Comparison of ENCODE assay signal across 13 cellular contexts in genomic region chr1:165633624-165634023, GRCh38. TPM values are rescaled to one million over a fixed set of nuclear protein-coding genes. Genes with fewer than 3 reads are reported as not detected.
DNase-seq lines count a peak whose midpoint lies in the region; ATAC-seq and TF ChIP-seq lines count a peak whose summit lies in the region.
"Had no signal": no experiment of that assay in that cellular context is flagged by ENCODE, and none has a peak within 500 bp of the region (broad histone marks: within the 10 kb centered on the region; RNA-seq: fewer than 3 reads in every experiment).

No MANE protein-coding gene starts in this region.

- H3K36me3 Mint-ChIP-seq in natural killer cell (no peaks in the 10 kb centered on the region), type B pancreatic cell (no peaks in the 10 kb centered on the region)
- H3K36me3 Mint-ChIP-seq in natural killer cell treated with Interleukin-12 subunit alpha and Interleukin-12 subunit beta and Interleukin-15 and Interleukin-18, amount 100 ng/mL, for 72 hours, result no peaks in the 10 kb centered on the region
- peaks cover 0 to 20% (median 5%) of the 10 kb centered on the region in 3 donors for H3K36me3 Mint-ChIP-seq in naive thymus-derived CD8-positive, alpha-beta T cell

- H3K27me3 Mint-ChIP-seq in natural killer cell (ENCODE audit: low read depth in 2 of 2) (no peaks in the 10 kb centered on the region), type B pancreatic cell (no peaks in the 10 kb centered on the region)
- H3K27me3 Mint-ChIP-seq in natural killer cell treated with Interleukin-12 subunit alpha and Interleukin-12 subunit beta and Interleukin-15 and Interleukin-18, amount 100 ng/mL, for 72 hours, result peaks cover 0 to 6% of the 10 kb centered on the region in 2 donors
- no peaks in the 10 kb centered on the region for H3K27me3 Mint-ChIP-seq in naive thymus-derived CD8-positive, alpha-beta T cell

- H3K4me3 ChIP-seq in right cardiac atrium (ENCODE audit: low read length), result peak overlapping the region; percentile 92

- H3K27me3 ChIP-seq in right cardiac atrium (ENCODE audit: control insufficient read depth, insufficient read depth), result no peaks in the 10 kb centered on the region
- H3K27me3 ChIP-seq: tibial artery had no signal

- peaks cover 9% of the 10 kb centered on the region for H3K4me1 ChIP-seq in right cardiac atrium (ENCODE audit: control insufficient read depth, insufficient read depth, low read length)

- ATAC-seq in natural killer cell (no peak), right cardiac atrium (no peak), GM19395 (IDR thresholded peaks at IDR 0.05; ENCODE audit: unreplicated experiment) (no peak)
- ATAC-seq in natural killer cell treated with Interleukin-12 subunit alpha and Interleukin-12 subunit beta and Interleukin-15 and Interleukin-18, amount 100 ng/mL, for 72 hours, result no peak
- ATAC-seq in naive thymus-derived CD8-positive, alpha-beta T cell, result no peak

- no peaks in the 10 kb centered on the region for H3K9me3 ChIP-seq in right cardiac atrium (ENCODE audit: control insufficient read depth, low read length)
- H3K9me3 ChIP-seq: tibial artery had no signal

- H3K4me1 Mint-ChIP-seq in natural killer cell (peaks cover 0 to 19% of the 10 kb centered on the region in 2 donors), type B pancreatic cell (ENCODE audit: unreplicated experiment) (peaks cover 36% of the 10 kb centered on the region)
- peaks cover 14 to 23% of the 10 kb centered on the region in 2 donors for H3K4me1 Mint-ChIP-seq in natural killer cell treated with Interleukin-12 subunit alpha and Interleukin-12 subunit beta and Interleukin-15 and Interleukin-18, amount 100 ng/mL, for 72 hours (ENCODE audit: low read depth in 2 of 2)
- peaks cover 8 to 32% (median 24%) of the 10 kb centered on the region in 4 donors for H3K4me1 Mint-ChIP-seq in naive thymus-derived CD8-positive, alpha-beta T cell

- no peak overlapping the region for H3K27ac ChIP-seq in RWPE1
- peak overlapping the region; percentile 75 for H3K27ac ChIP-seq in right cardiac atrium (ENCODE audit: low read length)

- intact Hi-C loops in natural killer cell (cut with micrococcal nuclease) (no loop called here), right cardiac atrium (cut with DNase I) (no loop called here)

- 40% methylated on average over 3 of the region's 3 CpGs for WGBS in right cardiac atrium

- H3K27ac Mint-ChIP-seq in natural killer cell, result no peak overlapping the region
- H3K27ac Mint-ChIP-seq in natural killer cell treated with Interleukin-12 subunit alpha and Interleukin-12 subunit beta and Interleukin-15 and Interleukin-18, amount 100 ng/mL, for 72 hours, result peak overlapping the region in 1 of 2 donors; percentile 10
- H3K27ac Mint-ChIP-seq in type B pancreatic cell, result peak overlapping the region; percentile 28
- no peak overlapping the region for H3K27ac Mint-ChIP-seq in naive thymus-derived CD8-positive, alpha-beta T cell

- H3K4me3 Mint-ChIP-seq in natural killer cell (peak overlapping the region; percentile 35), type B pancreatic cell (peak overlapping the region; percentile 72)
- H3K4me3 Mint-ChIP-seq in natural killer cell treated with Interleukin-12 subunit alpha and Interleukin-12 subunit beta and Interleukin-15 and Interleukin-18, amount 100 ng/mL, for 72 hours, result no peak overlapping the region
- H3K4me3 Mint-ChIP-seq in naive thymus-derived CD8-positive, alpha-beta T cell, result peak overlapping the region in 2 of 10 donors; percentile 11 to 15

- no peak for TF ChIP-seq CTCF in natural killer cell (IDR thresholded peaks at IDR 0.05)
- TF ChIP-seq CTCF in RWPE1 (conservative IDR thresholded peaks at IDR 0.05; ENCODE audit: low read depth), result no peak
- TF ChIP-seq CTCF in type B pancreatic cell (conservative IDR thresholded peaks at IDR 0.05), result no peak

- H3K9me3 Mint-ChIP-seq in natural killer cell (no peaks in the 10 kb centered on the region), type B pancreatic cell (no peaks in the 10 kb centered on the region)
- H3K9me3 Mint-ChIP-seq in natural killer cell treated with Interleukin-12 subunit alpha and Interleukin-12 subunit beta and Interleukin-15 and Interleukin-18, amount 100 ng/mL, for 72 hours, result no peaks in the 10 kb centered on the region
- H3K9me3 Mint-ChIP-seq in naive thymus-derived CD8-positive, alpha-beta T cell, result no peaks in the 10 kb centered on the region

- POLR2A ChIA-PET in RWPE1 (lab: Yijun Ruan, JAX; ENCODE audit: low non-redundant PET), result interaction anchor here (0.7 kb wide), 1 partner anchor 269 kb away, joined by 3 read pairs; no protein-coding TSS in a partner anchor
- POLR2A ChIA-PET in naive thymus-derived CD8-positive, alpha-beta T cell (lab: Charles Lee), result no interaction called here

- DNase-seq in natural killer cell (no peak), RWPE1 (ENCODE audit: low spot score) (peak; percentile 8), right cardiac atrium (no peak), type B pancreatic cell (ENCODE audit: extremely low spot score, unreplicated experiment) (no peak), HuH-7.5 (ENCODE audit: low spot score) (no peak)
- DNase-seq in natural killer cell treated with Interleukin-12 subunit alpha and Interleukin-12 subunit beta and Interleukin-15 and Interleukin-18, amount 100 ng/mL, for 72 hours (ENCODE audit: low spot score), result no peak
- DNase-seq in naive thymus-derived CD8-positive, alpha-beta T cell, result no peak
- DNase-seq: activated gamma-delta T cell treated with Interleukin-2 at 50 U/mL for 16 hours; NCI-H510A treated with DMSO at 0.1 percent for 48 hours; stimulated activated CD4-positive, alpha-beta T cell treated with anti-CD3 and anti-CD28 coated beads, Interleukin-2, amount 100 ng/mL, for 24 hours; T-helper 9 cell; tibial artery had no signal

- CTCF ChIA-PET in RWPE1 (lab: Yijun Ruan, JAX), result interaction anchor here (0.6 to 0.7 kb wide), 4 partner anchors 8 to 1625 kb away, joined by 3 to 6 read pairs (median 4); no protein-coding TSS in a partner anchor

RNA-seq across cellular contexts. Expression of gene MGST3, which starts 2.6 kb away (rescaled TPM):
- 10 to 100 TPM; 27.2 to 34.3 (median 29.0) TPM for total RNA-seq in natural killer cell
- total RNA-seq in natural killer cell treated with Interleukin-12 subunit alpha and Interleukin-12 subunit beta and Interleukin-15 and Interleukin-18, amount 100 ng/mL, for 72 hours, result 10 to 100 TPM; 19.5 to 29.5 TPM
- 100 to 1,000 TPM; 444 to 541 (median 465) TPM for total RNA-seq in right cardiac atrium
- polyA plus RNA-seq in right cardiac atrium, result 805 TPM
- total RNA-seq in type B pancreatic cell (ENCODE audit: low replicate concordance), result 133 and 206 TPM in 2 replicates
- total RNA-seq in naive thymus-derived CD8-positive, alpha-beta T cell, result 10 to 100 TPM; 64.6 to 66.6 TPM
- 100 to 1,000 TPM in 2 of 3 donors, 10 to 100 TPM in 1; 95.3 to 160 (median 116) TPM for polyA plus RNA-seq in naive thymus-derived CD8-positive, alpha-beta T cell
